ENCODE assay signal across 2 cellular contexts in genomic region chr4:7815981-7816380, GRCh38.
TF ChIP-seq lines count a peak whose summit lies in the region.

No MANE protein-coding gene starts in this region.

TF ChIP-seq in SK-N-SH, 30 proteins besides CTCF, POLR2A, EP300 and RAD21 (continued from another document):
- no peak for TF ChIP-seq ZBTB33 (IDR thresholded peaks at IDR 0.05; ENCODE audit: borderline replicate concordance, low read depth)
- no peak for TF ChIP-seq SMC3 (IDR thresholded peaks at IDR 0.05; ENCODE audit: low read depth, low read length)

TF ChIP-seq in SK-N-SH treated with all-trans-retinoic acid at 6 μM for 48 hours, 23 proteins besides CTCF, POLR2A, EP300 and RAD21:
- TF ChIP-seq TSHZ2 (CRISPR knock-in tag; IDR thresholded peaks at IDR 0.05) (no peak), TCF4 (CRISPR knock-in tag; IDR thresholded peaks at IDR 0.05; ENCODE audit: borderline replicate concordance) (no peak), PATZ1 (CRISPR knock-in tag; IDR thresholded peaks at IDR 0.05; ENCODE audit: borderline replicate concordance) (no peak), ZFP30 (CRISPR knock-in tag; IDR thresholded peaks at IDR 0.05) (no peak), TOX (CRISPR knock-in tag; IDR thresholded peaks at IDR 0.05; ENCODE audit: borderline replicate concordance) (no peak), OSR1 (CRISPR knock-in tag; IDR thresholded peaks at IDR 0.05) (no peak), ESRRG (CRISPR knock-in tag; IDR thresholded peaks at IDR 0.05) (no peak), CSDC2 (CRISPR knock-in tag; IDR thresholded peaks at IDR 0.05) (no peak), RARB (CRISPR knock-in tag; IDR thresholded peaks at IDR 0.05) (no peak), BACH2 (CRISPR knock-in tag; IDR thresholded peaks at IDR 0.05; ENCODE audit: borderline replicate concordance) (no peak), POU6F1 (CRISPR knock-in tag; IDR thresholded peaks at IDR 0.05; ENCODE audit: borderline replicate concordance, low read depth) (no peak), ZNF8 (CRISPR knock-in tag; IDR thresholded peaks at IDR 0.05) (no peak), SNAI2 (CRISPR knock-in tag; IDR thresholded peaks at IDR 0.05) (no peak), CREB5 (CRISPR knock-in tag; IDR thresholded peaks at IDR 0.05; ENCODE audit: low read depth) (no peak), PPARA (CRISPR knock-in tag; IDR thresholded peaks at IDR 0.05; ENCODE audit: borderline replicate concordance) (no peak), GLIS3 (CRISPR knock-in tag; IDR thresholded peaks at IDR 0.05) (no peak), ZNF565 (CRISPR knock-in tag; conservative IDR thresholded peaks at IDR 0.05; ENCODE audit: low read depth) (no peak)
TF ChIP-seq in SK-N-SH treated with all-trans-retinoic acid at 6 μM for 48 hours: peak in this region for 0.
